ENCODE assay signal across 8 cellular contexts in genomic region chrX:78103656-78104446, GRCh38. TPM values are rescaled to one million over a fixed set of nuclear protein-coding genes. Genes with fewer than 3 reads are reported as not detected.
DNase-seq lines count a peak whose midpoint lies in the region; ATAC-seq, FAIRE-seq and TF ChIP-seq lines count a peak whose summit lies in the region.

PGK1 (plus strand) TSS chrX:78104248; CDS start chrX:78104341, 93 bp downstream.

- WGBS in heart right ventricle, 2 donors: 0 to 1% methylated on average over 62 to 72 of the region's 72 CpGs

- no peak for TF ChIP-seq CTCF in heart right ventricle (IDR thresholded peaks at IDR 0.05)
- no peak for TF ChIP-seq CTCF in upper lobe of right lung (IDR thresholded peaks at IDR 0.05)

- TF ChIP-seq POLR2A in GM12892 (IDR thresholded peaks at IDR 0.05; ENCODE audit: low read depth, low read length): peak; percentile 95

- H3K9me3 ChIP-seq in heart right ventricle: peaks cover 0 to 9% (median 0%) of the 10 kb centered on the region in 11 donors
- H3K9me3 ChIP-seq in upper lobe of right lung: no peaks in the 10 kb centered on the region

- peak; percentile 75 for DNase-seq in GM12892 (ENCODE audit: insufficient read length)
- peak; percentile 97 for DNase-seq in NCI-H146 (lab: John Stamatoyannopoulos, UW)
- DNase-seq in T-helper 1 cell: peak; percentile 86 to 98 (median 88)
- DNase-seq in amniotic epithelial cell (ENCODE audit: low read depth): peak; percentile 95
- peak; percentile 95 to 96 for DNase-seq in heart right ventricle
- peak; percentile 99 for DNase-seq in posterior vena cava (ENCODE audit: low spot score)
- DNase-seq in upper lobe of right lung: peak; percentile 98

- ATAC-seq in HG02852 (IDR thresholded peaks at IDR 0.05; ENCODE audit: unreplicated experiment): peak; percentile 95
- ATAC-seq in heart right ventricle: peak; percentile 97 to 99 (median 98)
- peak; percentile 98 for ATAC-seq in upper lobe of right lung

- H3K4me3 ChIP-seq in heart right ventricle: peak within 1 kb of the TSS; percentile 51 to 91 (median 82)
- peak within 1 kb of the TSS; percentile 70 for H3K4me3 ChIP-seq in upper lobe of right lung

- FAIRE-seq in GM12892 (lab: Jason Lieb, UNC): peak; percentile 92

- H3K27ac ChIP-seq in heart right ventricle (peak within 1 kb of the TSS; percentile 75 to 97 (median 96)), upper lobe of right lung (peak within 1 kb of the TSS; percentile 96)

- H3K27me3 ChIP-seq in heart right ventricle (peaks cover 0 to 9% (median 0%) of the 10 kb centered on the region in 7 donors), upper lobe of right lung (no peaks in the 10 kb centered on the region)

- intact Hi-C loops in heart right ventricle (cut with DNase I) (loop anchor here in 5 of 10 donors (5.0 to 10.0 kb wide), 4 partner anchors 189 to 209 kb away; partner anchors contain the start of genes ATP7A (in 2 of the 5), COX7B (in 1 of the 5) and MAGT1 (in 1 of the 5)), posterior vena cava (cut with DNase I) (no loop called here), upper lobe of right lung (cut with DNase I) (no loop called here)

- peaks cover 0 to 11% (median 0%) of the 10 kb centered on the region in 9 donors for H3K36me3 ChIP-seq in heart right ventricle
- H3K36me3 ChIP-seq in upper lobe of right lung: no peaks in the 10 kb centered on the region

- H3K4me1 ChIP-seq in heart right ventricle (peaks cover 0 to 38% (median 29%) of the 10 kb centered on the region in 9 donors), upper lobe of right lung (peaks cover 16% of the 10 kb centered on the region)

RNA-seq across cellular contexts. Expression of gene PGK1, which starts in this region (rescaled TPM):
- 1,208 TPM for polyA plus RNA-seq in GM12892 (2012; ENCODE audit: missing spikeins)
- total RNA-seq in heart right ventricle (100 to 1,000 TPM; 414 to 824 (median 460) TPM), posterior vena cava (100 to 1,000 TPM; 222 to 323 TPM), upper lobe of right lung (250 TPM)
- 100 to 1,000 TPM in 1 of 2 donors, 10 to 100 TPM in 1; 46.6 to 253 TPM for polyA plus RNA-seq in heart right ventricle

Comparison
In these comparisons a context has a peak if more than half of its experiments do, and no peak if none do; other contexts are left out.
1. Peak in every context shown above with its lines: DNase-seq, ATAC-seq, H3K4me3 ChIP-seq and H3K27ac ChIP-seq.